ENCODE assay signal across 1 cellular context in the genomic region with DNA sequence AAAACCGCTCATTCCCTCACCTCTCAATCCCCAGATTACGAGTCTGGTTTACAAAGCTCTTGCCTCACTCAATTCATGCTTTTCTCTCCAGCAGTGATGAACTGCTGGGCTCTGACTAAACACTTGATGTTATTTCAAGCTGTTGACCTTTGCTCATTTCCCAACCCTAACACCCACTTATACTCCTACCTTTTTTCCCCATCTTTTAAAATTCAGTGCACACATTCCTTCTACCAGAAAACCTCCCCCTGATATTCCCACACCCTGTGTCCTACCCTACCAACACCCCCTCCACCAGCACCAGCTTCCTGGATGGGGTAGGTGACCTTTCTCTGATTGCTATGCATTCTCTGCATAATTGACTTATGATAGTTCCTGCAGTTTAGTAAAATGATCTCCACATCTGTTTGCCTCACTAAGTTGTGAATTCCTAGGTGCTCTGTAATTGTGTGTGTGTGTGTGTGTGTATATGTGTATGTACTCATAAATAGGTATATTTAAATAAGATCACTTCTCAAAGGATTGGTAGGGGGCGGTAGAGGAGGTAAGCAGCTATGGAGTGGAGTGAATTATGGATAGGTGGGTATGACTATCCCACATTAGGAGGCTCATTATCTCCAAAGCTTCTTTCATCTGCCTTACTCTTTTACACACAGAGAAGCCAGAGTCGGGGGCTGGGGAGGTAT.
TF ChIP-seq lines count a peak whose summit lies in the region.

No MANE protein-coding gene starts in this region.

TF ChIP-seq in HepG2, 621 proteins besides CTCF, POLR2A, EP300 and RAD21 (continued from another document and continues in another):
- TF ChIP-seq, protein P1, sequence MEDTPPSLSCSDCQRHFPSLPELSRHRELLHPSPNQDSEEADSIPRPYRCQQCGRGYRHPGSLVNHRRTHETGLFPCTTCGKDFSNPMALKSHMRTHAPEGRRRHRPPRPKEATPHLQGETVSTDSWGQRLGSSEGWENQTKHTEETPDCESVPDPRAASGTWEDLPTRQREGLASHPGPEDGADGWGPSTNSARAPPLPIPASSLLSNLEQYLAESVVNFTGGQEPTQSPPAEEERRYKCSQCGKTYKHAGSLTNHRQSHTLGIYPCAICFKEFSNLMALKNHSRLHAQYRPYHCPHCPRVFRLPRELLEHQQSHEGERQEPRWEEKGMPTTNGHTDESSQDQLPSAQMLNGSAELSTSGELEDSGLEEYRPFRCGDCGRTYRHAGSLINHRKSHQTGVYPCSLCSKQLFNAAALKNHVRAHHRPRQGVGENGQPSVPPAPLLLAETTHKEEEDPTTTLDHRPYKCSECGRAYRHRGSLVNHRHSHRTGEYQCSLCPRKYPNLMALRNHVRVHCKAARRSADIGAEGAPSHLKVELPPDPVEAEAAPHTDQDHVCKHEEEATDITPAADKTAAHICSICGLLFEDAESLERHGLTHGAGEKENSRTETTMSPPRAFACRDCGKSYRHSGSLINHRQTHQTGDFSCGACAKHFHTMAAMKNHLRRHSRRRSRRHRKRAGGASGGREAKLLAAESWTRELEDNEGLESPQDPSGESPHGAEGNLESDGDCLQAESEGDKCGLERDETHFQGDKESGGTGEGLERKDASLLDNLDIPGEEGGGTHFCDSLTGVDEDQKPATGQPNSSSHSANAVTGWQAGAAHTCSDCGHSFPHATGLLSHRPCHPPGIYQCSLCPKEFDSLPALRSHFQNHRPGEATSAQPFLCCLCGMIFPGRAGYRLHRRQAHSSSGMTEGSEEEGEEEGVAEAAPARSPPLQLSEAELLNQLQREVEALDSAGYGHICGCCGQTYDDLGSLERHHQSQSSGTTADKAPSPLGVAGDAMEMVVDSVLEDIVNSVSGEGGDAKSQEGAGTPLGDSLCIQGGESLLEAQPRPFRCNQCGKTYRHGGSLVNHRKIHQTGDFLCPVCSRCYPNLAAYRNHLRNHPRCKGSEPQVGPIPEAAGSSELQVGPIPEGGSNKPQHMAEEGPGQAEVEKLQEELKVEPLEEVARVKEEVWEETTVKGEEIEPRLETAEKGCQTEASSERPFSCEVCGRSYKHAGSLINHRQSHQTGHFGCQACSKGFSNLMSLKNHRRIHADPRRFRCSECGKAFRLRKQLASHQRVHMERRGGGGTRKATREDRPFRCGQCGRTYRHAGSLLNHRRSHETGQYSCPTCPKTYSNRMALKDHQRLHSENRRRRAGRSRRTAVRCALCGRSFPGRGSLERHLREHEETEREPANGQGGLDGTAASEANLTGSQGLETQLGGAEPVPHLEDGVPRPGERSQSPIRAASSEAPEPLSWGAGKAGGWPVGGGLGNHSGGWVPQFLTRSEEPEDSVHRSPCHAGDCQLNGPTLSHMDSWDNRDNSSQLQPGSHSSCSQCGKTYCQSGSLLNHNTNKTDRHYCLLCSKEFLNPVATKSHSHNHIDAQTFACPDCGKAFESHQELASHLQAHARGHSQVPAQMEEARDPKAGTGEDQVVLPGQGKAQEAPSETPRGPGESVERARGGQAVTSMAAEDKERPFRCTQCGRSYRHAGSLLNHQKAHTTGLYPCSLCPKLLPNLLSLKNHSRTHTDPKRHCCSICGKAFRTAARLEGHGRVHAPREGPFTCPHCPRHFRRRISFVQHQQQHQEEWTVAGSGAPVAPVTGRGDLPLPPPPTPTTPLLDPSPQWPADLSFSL (CRISPR knock-in tag; IDR thresholded peaks at IDR 0.05), result peak; percentile 5; the same call in 1 of the 2 replicates
- TF ChIP-seq SMAD3 (CRISPR knock-in tag; IDR thresholded peaks at IDR 0.05) (no peak), ZNF557 (CRISPR knock-in tag; IDR thresholded peaks at IDR 0.05) (no peak), ZNF737 (CRISPR knock-in tag; IDR thresholded peaks at IDR 0.05; ENCODE audit: borderline replicate concordance) (no peak), ZMYM3 (CRISPR knock-in tag; IDR thresholded peaks at IDR 0.05) (no peak), TOE1 (CRISPR knock-in tag; IDR thresholded peaks at IDR 0.05) (no peak), FOXP1 (IDR thresholded peaks at IDR 0.05) (no peak), FOXP1 (CRISPR knock-in tag; IDR thresholded peaks at IDR 0.05) (peak; percentile 18; the same call in 1 of the 2 replicates), SALL2 (CRISPR knock-in tag; IDR thresholded peaks at IDR 0.05) (no peak), CBX5 (CRISPR knock-in tag; IDR thresholded peaks at IDR 0.05; ENCODE audit: borderline replicate concordance) (no peak), PTBP1 (IDR thresholded peaks at IDR 0.05; ENCODE audit: low read depth, low read length, poor library complexity, severe bottlenecking) (no peak), ONECUT2 (CRISPR knock-in tag; IDR thresholded peaks at IDR 0.05) (no peak), ZNF546 (CRISPR knock-in tag; conservative IDR thresholded peaks at IDR 0.05) (no peak), ZNF672 (CRISPR knock-in tag; IDR thresholded peaks at IDR 0.05) (no peak), NCOA2 (CRISPR knock-in tag; IDR thresholded peaks at IDR 0.05) (peak; percentile 40; the same call in 1 of the 2 replicates), KDM5A (IDR thresholded peaks at IDR 0.05; ENCODE audit: borderline replicate concordance, low read length) (peak; percentile 67; the same call in 1 of the 2 replicates), ZMAT3 (CRISPR knock-in tag; conservative IDR thresholded peaks at IDR 0.05) (no peak), AGO2 (optimal IDR thresholded peaks at IDR 0.05; ENCODE audit: low read depth, low read length) (no peak), ZSCAN30 (CRISPR knock-in tag; IDR thresholded peaks at IDR 0.05) (no peak), THAP11 (CRISPR knock-in tag; IDR thresholded peaks at IDR 0.05) (no peak), SUZ12 (IDR thresholded peaks at IDR 0.05; ENCODE audit: low read depth, low read length) (no peak), POLR2AphosphoS2 (IDR thresholded peaks at IDR 0.05; ENCODE audit: low read depth, low read length) (no peak), SRF (IDR thresholded peaks at IDR 0.05; ENCODE audit: low read depth, low read length) (no peak), ATRX (CRISPR knock-in tag; IDR thresholded peaks at IDR 0.05; ENCODE audit: borderline replicate concordance) (no peak), SCMH1 (CRISPR knock-in tag; IDR thresholded peaks at IDR 0.05; ENCODE audit: borderline replicate concordance) (no peak), PHF8 (CRISPR knock-in tag; IDR thresholded peaks at IDR 0.05) (0 out of 2 replicates have a peak, but pooled peaks have one; percentile 21), U2AF2 (IDR thresholded peaks at IDR 0.05; ENCODE audit: low read depth, low read length) (no peak), RELA (CRISPR knock-in tag; IDR thresholded peaks at IDR 0.05) (no peak), MZF1 (CRISPR knock-in tag; IDR thresholded peaks at IDR 0.05; ENCODE audit: borderline replicate concordance) (peak; percentile 32; the same call in 1 of the 2 replicates), ZNF20 (CRISPR knock-in tag; IDR thresholded peaks at IDR 0.05) (no peak), ZNF430 (CRISPR knock-in tag; IDR thresholded peaks at IDR 0.05) (no peak), EHMT2 (IDR thresholded peaks at IDR 0.05; ENCODE audit: borderline replicate concordance, low read depth, low read length) (no peak), YY1 (IDR thresholded peaks at IDR 0.05; ENCODE audit: insufficient read depth, insufficient replicate concordance, low read depth, low read length) (no peak), MATR3 (CRISPR knock-in tag; IDR thresholded peaks at IDR 0.05) (no peak), PHF20 (CRISPR knock-in tag; IDR thresholded peaks at IDR 0.05) (no peak), ZNF335 (CRISPR knock-in tag; IDR thresholded peaks at IDR 0.05) (0 out of 2 replicates have a peak, but pooled peaks have one; percentile 21), ZNF501 (CRISPR knock-in tag; IDR thresholded peaks at IDR 0.05) (peak; percentile 61; the same call in 1 of the 2 replicates), ZNF382 (CRISPR knock-in tag; IDR thresholded peaks at IDR 0.05; ENCODE audit: borderline replicate concordance) (no peak), MBNL3 (CRISPR knock-in tag; conservative IDR thresholded peaks at IDR 0.05) (no peak), ZFP1 (CRISPR knock-in tag; IDR thresholded peaks at IDR 0.05) (no peak), HNF4A (CRISPR knock-in tag; IDR thresholded peaks at IDR 0.05) (peak; percentile 66), SMARCE1 (IDR thresholded peaks at IDR 0.05; ENCODE audit: borderline replicate concordance) (no peak), ZNF720 (CRISPR knock-in tag; IDR thresholded peaks at IDR 0.05) (no peak)
- TF ChIP-seq, protein P2, sequence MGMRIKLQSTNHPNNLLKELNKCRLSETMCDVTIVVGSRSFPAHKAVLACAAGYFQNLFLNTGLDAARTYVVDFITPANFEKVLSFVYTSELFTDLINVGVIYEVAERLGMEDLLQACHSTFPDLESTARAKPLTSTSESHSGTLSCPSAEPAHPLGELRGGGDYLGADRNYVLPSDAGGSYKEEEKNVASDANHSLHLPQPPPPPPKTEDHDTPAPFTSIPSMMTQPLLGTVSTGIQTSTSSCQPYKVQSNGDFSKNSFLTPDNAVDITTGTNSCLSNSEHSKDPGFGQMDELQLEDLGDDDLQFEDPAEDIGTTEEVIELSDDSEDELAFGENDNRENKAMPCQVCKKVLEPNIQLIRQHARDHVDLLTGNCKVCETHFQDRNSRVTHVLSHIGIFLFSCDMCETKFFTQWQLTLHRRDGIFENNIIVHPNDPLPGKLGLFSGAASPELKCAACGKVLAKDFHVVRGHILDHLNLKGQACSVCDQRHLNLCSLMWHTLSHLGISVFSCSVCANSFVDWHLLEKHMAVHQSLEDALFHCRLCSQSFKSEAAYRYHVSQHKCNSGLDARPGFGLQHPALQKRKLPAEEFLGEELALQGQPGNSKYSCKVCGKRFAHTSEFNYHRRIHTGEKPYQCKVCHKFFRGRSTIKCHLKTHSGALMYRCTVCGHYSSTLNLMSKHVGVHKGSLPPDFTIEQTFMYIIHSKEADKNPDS (CRISPR knock-in tag; IDR thresholded peaks at IDR 0.05), result no peak
- TF ChIP-seq, protein P3, sequence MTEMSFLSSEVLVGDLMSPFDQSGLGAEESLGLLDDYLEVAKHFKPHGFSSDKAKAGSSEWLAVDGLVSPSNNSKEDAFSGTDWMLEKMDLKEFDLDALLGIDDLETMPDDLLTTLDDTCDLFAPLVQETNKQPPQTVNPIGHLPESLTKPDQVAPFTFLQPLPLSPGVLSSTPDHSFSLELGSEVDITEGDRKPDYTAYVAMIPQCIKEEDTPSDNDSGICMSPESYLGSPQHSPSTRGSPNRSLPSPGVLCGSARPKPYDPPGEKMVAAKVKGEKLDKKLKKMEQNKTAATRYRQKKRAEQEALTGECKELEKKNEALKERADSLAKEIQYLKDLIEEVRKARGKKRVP (CRISPR knock-in tag; IDR thresholded peaks at IDR 0.05), result peak in 1 of 2 experiments; percentile 54; a peak in 2 of 4 replicates
- TF ChIP-seq, protein P4, sequence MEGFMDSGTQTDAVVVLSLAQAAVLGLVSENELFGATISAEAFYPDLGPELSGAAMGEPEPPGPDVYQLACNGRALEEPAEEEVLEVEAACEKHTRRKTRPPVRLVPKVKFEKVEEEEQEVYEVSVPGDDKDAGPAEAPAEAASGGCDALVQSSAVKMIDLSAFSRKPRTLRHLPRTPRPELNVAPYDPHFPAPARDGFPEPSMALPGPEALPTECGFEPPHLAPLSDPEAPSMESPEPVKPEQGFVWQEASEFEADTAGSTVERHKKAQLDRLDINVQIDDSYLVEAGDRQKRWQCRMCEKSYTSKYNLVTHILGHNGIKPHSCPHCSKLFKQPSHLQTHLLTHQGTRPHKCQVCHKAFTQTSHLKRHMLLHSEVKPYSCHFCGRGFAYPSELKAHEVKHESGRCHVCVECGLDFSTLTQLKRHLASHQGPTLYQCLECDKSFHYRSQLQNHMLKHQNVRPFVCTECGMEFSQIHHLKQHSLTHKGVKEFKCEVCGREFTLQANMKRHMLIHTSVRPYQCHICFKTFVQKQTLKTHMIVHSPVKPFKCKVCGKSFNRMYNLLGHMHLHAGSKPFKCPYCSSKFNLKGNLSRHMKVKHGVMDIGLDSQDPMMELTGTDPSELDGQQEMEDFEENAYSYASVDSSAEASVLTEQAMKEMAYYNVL (CRISPR knock-in tag; IDR thresholded peaks at IDR 0.05; ENCODE audit: borderline replicate concordance), result no peak
- TF ChIP-seq, protein P5, sequence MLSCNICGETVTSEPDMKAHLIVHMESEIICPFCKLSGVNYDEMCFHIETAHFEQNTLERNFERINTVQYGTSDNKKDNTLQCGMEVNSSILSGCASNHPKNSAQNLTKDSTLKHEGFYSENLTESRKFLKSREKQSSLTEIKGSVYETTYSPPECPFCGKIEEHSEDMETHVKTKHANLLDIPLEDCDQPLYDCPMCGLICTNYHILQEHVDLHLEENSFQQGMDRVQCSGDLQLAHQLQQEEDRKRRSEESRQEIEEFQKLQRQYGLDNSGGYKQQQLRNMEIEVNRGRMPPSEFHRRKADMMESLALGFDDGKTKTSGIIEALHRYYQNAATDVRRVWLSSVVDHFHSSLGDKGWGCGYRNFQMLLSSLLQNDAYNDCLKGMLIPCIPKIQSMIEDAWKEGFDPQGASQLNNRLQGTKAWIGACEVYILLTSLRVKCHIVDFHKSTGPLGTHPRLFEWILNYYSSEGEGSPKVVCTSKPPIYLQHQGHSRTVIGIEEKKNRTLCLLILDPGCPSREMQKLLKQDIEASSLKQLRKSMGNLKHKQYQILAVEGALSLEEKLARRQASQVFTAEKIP (CRISPR knock-in tag; IDR thresholded peaks at IDR 0.05; ENCODE audit: borderline replicate concordance), result no peak
- TF ChIP-seq, protein P6, sequence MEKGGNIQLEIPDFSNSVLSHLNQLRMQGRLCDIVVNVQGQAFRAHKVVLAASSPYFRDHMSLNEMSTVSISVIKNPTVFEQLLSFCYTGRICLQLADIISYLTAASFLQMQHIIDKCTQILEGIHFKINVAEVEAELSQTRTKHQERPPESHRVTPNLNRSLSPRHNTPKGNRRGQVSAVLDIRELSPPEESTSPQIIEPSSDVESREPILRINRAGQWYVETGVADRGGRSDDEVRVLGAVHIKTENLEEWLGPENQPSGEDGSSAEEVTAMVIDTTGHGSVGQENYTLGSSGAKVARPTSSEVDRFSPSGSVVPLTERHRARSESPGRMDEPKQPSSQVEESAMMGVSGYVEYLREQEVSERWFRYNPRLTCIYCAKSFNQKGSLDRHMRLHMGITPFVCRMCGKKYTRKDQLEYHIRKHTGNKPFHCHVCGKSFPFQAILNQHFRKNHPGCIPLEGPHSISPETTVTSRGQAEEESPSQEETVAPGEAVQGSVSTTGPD (CRISPR knock-in tag; IDR thresholded peaks at IDR 0.05), result no peak
- TF ChIP-seq, protein P7, sequence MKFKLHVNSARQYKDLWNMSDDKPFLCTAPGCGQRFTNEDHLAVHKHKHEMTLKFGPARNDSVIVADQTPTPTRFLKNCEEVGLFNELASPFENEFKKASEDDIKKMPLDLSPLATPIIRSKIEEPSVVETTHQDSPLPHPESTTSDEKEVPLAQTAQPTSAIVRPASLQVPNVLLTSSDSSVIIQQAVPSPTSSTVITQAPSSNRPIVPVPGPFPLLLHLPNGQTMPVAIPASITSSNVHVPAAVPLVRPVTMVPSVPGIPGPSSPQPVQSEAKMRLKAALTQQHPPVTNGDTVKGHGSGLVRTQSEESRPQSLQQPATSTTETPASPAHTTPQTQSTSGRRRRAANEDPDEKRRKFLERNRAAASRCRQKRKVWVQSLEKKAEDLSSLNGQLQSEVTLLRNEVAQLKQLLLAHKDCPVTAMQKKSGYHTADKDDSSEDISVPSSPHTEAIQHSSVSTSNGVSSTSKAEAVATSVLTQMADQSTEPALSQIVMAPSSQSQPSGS (CRISPR knock-in tag; IDR thresholded peaks at IDR 0.05), result no peak
- TF ChIP-seq, protein P8, sequence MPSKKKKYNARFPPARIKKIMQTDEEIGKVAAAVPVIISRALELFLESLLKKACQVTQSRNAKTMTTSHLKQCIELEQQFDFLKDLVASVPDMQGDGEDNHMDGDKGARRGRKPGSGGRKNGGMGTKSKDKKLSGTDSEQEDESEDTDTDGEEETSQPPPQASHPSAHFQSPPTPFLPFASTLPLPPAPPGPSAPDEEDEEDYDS (CRISPR knock-in tag; IDR thresholded peaks at IDR 0.05), result peak; percentile 45
